In genomic region chr18:54828290-54828871, GRCh38 we compare ENCODE assay signal across 1 cellular context.
TF ChIP-seq lines count a peak whose summit lies in the region.

RAB27B (plus strand) TSS chr18:54828477; CDS start chr18:54877586, 49,109 bp downstream.

TF ChIP-seq in WTC11, 78 proteins besides CTCF, POLR2A, EP300 and RAD21 (continued from another document):
- peak; percentile 66; the same call in 1 of the 2 replicates for TF ChIP-seq ZNF121 (CRISPR knock-in tag; IDR thresholded peaks at IDR 0.05)
- no peak for TF ChIP-seq SOX15 (CRISPR knock-in tag; IDR thresholded peaks at IDR 0.05)
- TF ChIP-seq TEAD1 (CRISPR knock-in tag; IDR thresholded peaks at IDR 0.05), result no peak
- TF ChIP-seq ZNF512 (CRISPR knock-in tag; IDR thresholded peaks at IDR 0.05; ENCODE audit: borderline replicate concordance), result no peak
- TF ChIP-seq ETV6 (CRISPR knock-in tag; IDR thresholded peaks at IDR 0.05), result peak; percentile 68
- TF ChIP-seq JAZF1 (CRISPR knock-in tag; IDR thresholded peaks at IDR 0.05), result no peak
- peak; percentile 80 for TF ChIP-seq ZBTB43 (CRISPR knock-in tag; IDR thresholded peaks at IDR 0.05)
- no peak for TF ChIP-seq TP53 (CRISPR knock-in tag; IDR thresholded peaks at IDR 0.05)
- TF ChIP-seq ARID4B (CRISPR knock-in tag; IDR thresholded peaks at IDR 0.05; ENCODE audit: borderline replicate concordance), result 0 out of 2 replicates have a peak, but pooled peaks have one; percentile 39
- TF ChIP-seq NFE2L1 (CRISPR knock-in tag; IDR thresholded peaks at IDR 0.05), result no peak
- TF ChIP-seq ATF6 (CRISPR knock-in tag; IDR thresholded peaks at IDR 0.05), result no peak
- TF ChIP-seq GRHL2 (CRISPR knock-in tag; IDR thresholded peaks at IDR 0.05; ENCODE audit: insufficient replicate concordance, severe bottlenecking), result no peak
- no peak for TF ChIP-seq RELA (CRISPR knock-in tag; IDR thresholded peaks at IDR 0.05; ENCODE audit: borderline replicate concordance)
- peak; percentile 62 for TF ChIP-seq FOXK1 (CRISPR knock-in tag; IDR thresholded peaks at IDR 0.05)
- TF ChIP-seq, protein P1, sequence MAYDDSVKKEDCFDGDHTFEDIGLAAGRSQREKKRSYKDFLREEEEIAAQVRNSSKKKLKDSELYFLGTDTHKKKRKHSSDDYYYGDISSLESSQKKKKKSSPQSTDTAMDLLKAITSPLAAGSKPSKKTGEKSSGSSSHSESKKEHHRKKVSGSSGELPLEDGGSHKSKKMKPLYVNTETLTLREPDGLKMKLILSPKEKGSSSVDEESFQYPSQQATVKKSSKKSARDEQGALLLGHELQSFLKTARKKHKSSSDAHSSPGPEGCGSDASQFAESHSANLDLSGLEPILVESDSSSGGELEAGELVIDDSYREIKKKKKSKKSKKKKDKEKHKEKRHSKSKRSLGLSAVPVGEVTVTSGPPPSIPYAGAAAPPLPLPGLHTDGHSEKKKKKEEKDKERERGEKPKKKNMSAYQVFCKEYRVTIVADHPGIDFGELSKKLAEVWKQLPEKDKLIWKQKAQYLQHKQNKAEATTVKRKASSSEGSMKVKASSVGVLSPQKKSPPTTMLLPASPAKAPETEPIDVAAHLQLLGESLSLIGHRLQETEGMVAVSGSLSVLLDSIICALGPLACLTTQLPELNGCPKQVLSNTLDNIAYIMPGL (CRISPR knock-in tag; IDR thresholded peaks at IDR 0.05), result no peak
- TF ChIP-seq, protein P2, sequence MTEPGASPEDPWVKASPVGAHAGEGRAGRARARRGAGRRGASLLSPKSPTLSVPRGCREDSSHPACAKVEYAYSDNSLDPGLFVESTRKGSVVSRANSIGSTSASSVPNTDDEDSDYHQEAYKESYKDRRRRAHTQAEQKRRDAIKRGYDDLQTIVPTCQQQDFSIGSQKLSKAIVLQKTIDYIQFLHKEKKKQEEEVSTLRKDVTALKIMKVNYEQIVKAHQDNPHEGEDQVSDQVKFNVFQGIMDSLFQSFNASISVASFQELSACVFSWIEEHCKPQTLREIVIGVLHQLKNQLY (CRISPR knock-in tag; IDR thresholded peaks at IDR 0.05), result no peak
- no peak; the same call in 1 of the 2 replicates for TF ChIP-seq SP1 (CRISPR knock-in tag; conservative IDR thresholded peaks at IDR 0.05)
- no peak for TF ChIP-seq TCF7 (CRISPR knock-in tag; IDR thresholded peaks at IDR 0.05; ENCODE audit: low read depth)
- TF ChIP-seq, protein P3, sequence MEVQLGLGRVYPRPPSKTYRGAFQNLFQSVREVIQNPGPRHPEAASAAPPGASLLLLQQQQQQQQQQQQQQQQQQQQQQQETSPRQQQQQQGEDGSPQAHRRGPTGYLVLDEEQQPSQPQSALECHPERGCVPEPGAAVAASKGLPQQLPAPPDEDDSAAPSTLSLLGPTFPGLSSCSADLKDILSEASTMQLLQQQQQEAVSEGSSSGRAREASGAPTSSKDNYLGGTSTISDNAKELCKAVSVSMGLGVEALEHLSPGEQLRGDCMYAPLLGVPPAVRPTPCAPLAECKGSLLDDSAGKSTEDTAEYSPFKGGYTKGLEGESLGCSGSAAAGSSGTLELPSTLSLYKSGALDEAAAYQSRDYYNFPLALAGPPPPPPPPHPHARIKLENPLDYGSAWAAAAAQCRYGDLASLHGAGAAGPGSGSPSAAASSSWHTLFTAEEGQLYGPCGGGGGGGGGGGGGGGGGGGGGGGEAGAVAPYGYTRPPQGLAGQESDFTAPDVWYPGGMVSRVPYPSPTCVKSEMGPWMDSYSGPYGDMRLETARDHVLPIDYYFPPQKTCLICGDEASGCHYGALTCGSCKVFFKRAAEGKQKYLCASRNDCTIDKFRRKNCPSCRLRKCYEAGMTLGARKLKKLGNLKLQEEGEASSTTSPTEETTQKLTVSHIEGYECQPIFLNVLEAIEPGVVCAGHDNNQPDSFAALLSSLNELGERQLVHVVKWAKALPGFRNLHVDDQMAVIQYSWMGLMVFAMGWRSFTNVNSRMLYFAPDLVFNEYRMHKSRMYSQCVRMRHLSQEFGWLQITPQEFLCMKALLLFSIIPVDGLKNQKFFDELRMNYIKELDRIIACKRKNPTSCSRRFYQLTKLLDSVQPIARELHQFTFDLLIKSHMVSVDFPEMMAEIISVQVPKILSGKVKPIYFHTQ (CRISPR knock-in tag; IDR thresholded peaks at IDR 0.05), result no peak
- TF ChIP-seq NFATC4 (CRISPR knock-in tag; IDR thresholded peaks at IDR 0.05), result no peak
- TF ChIP-seq ZNF396 (CRISPR knock-in tag; IDR thresholded peaks at IDR 0.05; ENCODE audit: borderline replicate concordance), result no peak
- no peak for TF ChIP-seq GABPB1 (CRISPR knock-in tag; IDR thresholded peaks at IDR 0.05)
- TF ChIP-seq GTF2I (CRISPR knock-in tag; conservative IDR thresholded peaks at IDR 0.05), result no peak
